Comparison of ENCODE assay signal across 8 cellular contexts in the genomic region with DNA sequence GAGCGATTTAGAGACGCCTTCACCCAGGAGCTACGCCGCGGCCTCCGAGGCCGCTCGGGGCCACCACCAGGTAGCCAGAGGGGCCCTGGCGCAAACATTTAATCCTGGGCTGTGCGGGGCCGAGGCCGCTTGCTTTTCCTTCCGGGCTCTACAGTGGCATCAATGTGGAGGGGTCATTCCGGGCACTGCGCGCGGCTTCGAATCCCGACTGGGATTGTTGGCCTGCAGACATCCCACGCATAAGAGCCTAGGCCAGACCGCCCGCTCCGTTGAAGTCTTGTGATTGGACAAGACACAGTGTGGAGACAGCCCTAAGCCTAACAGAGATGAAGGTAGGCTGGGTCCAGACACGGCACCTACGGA. TPM values are rescaled to one million over a fixed set of nuclear protein-coding genes. Genes with fewer than 3 reads are reported as not detected.
DNase-seq lines count a peak whose midpoint lies in the region; ATAC-seq and TF ChIP-seq lines count a peak whose summit lies in the region.

No MANE protein-coding gene starts in this region.

- peaks cover 3% of the 10 kb centered on the region for H3K36me3 ChIP-seq in CD8-positive, alpha-beta memory T cell (ENCODE audit: insufficient read depth, low read length)
- H3K36me3 ChIP-seq in MG63 = peaks cover 58% of the 10 kb centered on the region
- H3K36me3 ChIP-seq in body of pancreas (replicated peaks in 1 of 2; ENCODE audit: insufficient read depth in 1 of 2, low read depth in 2 of 2) = no peaks in the 10 kb centered on the region

- H3K36me3 Mint-ChIP-seq in CD8-positive, alpha-beta memory T cell = peaks cover 0 to 49% (median 2%) of the 10 kb centered on the region in 3 donors

- H3K9me3 ChIP-seq in CD8-positive, alpha-beta memory T cell (ENCODE audit: low read length) = no peaks in the 10 kb centered on the region
- H3K9me3 ChIP-seq in MG63 (no peaks in the 10 kb centered on the region), body of pancreas (no peaks in the 10 kb centered on the region)

- peak; percentile 4 for ATAC-seq in GM21576 (IDR thresholded peaks at IDR 0.05; ENCODE audit: unreplicated experiment)
- ATAC-seq in body of pancreas = peak; percentile 4
- ATAC-seq in left colon = peak; percentile 39
- ATAC-seq in stimulated activated naive CD8-positive, alpha-beta T cell treated with anti-CD3 and anti-CD28 coated beads, Interleukin-15, Interleukin-2, amounts not matched to agents 100 U/mL and 50 U/mL, for 24 hours = peak; percentile 3

- peak overlapping the region; percentile 91 to 98 (median 97) for H3K4me3 Mint-ChIP-seq in CD8-positive, alpha-beta memory T cell

- peaks cover 0 to 1% of the 10 kb centered on the region in 2 donors for H3K27me3 Mint-ChIP-seq in CD8-positive, alpha-beta memory T cell

- no peaks in the 10 kb centered on the region for H3K27me3 ChIP-seq in CD8-positive, alpha-beta memory T cell (ENCODE audit: insufficient read depth, low read length, poor library complexity, severe bottlenecking)
- H3K27me3 ChIP-seq in MG63 (0 out of 2 replicates have a peak, but pooled peaks cover 2% of the 10 kb centered on the region), body of pancreas (no peaks in the 10 kb centered on the region)

- WGBS in body of pancreas, 2 donors = 0% methylated on average over 4 to 25 of the region's 25 CpGs

- peak overlapping the region; percentile 76 for H3K4me3 ChIP-seq in CD8-positive, alpha-beta memory T cell (ENCODE audit: low read length)
- H3K4me3 ChIP-seq in MG63 (peak overlapping the region; percentile 99), body of pancreas (peak overlapping the region; percentile 99)

- H3K4me1 ChIP-seq in CD8-positive, alpha-beta memory T cell (ENCODE audit: insufficient read depth, low read length) = peaks cover 23% of the 10 kb centered on the region
- peaks cover 30% of the 10 kb centered on the region for H3K4me1 ChIP-seq in body of pancreas

- H3K27ac ChIP-seq in CD8-positive, alpha-beta memory T cell (ENCODE audit: low read depth, low read length) = peak overlapping the region; percentile 96
- peak overlapping the region in 3 of 4 donors; percentile 53 to 97 (median 87) for H3K27ac ChIP-seq in body of pancreas

- no peak for TF ChIP-seq CTCF in body of pancreas (IDR thresholded peaks at IDR 0.05)

- DNase-seq in CD8-positive, alpha-beta memory T cell = peak in 1 of 5 donors; percentile 8
- DNase-seq in MG63 (peak; percentile 37), body of pancreas (peak in 2 of 4 donors; percentile 21 to 37), left colon (peak; percentile 53 to 59), activated gamma-delta T cell (lab: John Stamatoyannopoulos, UW) (no peak), NCI-H1048 (lab: John Stamatoyannopoulos, UW) (no peak)
- peak; percentile 28 for DNase-seq in stimulated activated naive CD8-positive, alpha-beta T cell treated with anti-CD3 and anti-CD28 coated beads, Interleukin-15, Interleukin-2, amounts not matched to agents 100 U/mL and 50 U/mL, for 24 hours

- intact Hi-C loops in body of pancreas (cut with DNase I) (no loop called here), left colon (cut with DNase I, micrococcal nuclease) (no loop called here)

- POLR2A ChIA-PET in CD8-positive, alpha-beta memory T cell (lab: Charles Lee) = interaction anchor here (0.6 to 2.8 kb wide), 7 partner anchors 12 to 375 kb away, joined by 3 to 46 read pairs (median 6); a partner anchor contains a TSS

- H3K9me3 Mint-ChIP-seq in CD8-positive, alpha-beta memory T cell = no peaks in the 10 kb centered on the region

- peaks cover 38 to 51% (median 45%) of the 10 kb centered on the region in 3 donors for H3K4me1 Mint-ChIP-seq in CD8-positive, alpha-beta memory T cell

- CTCF ChIA-PET in CD8-positive, alpha-beta memory T cell (lab: Charles Lee) = interaction anchor here (0.7 to 4.0 kb wide), 5 partner anchors 8 to 106 kb away, joined by 3 to 22 read pairs (median 4); a partner anchor contains a TSS

- H3K27ac Mint-ChIP-seq in CD8-positive, alpha-beta memory T cell = peak overlapping the region; percentile 70 to 95 (median 92)

- no peak for TF ChIP-seq POLR2A in body of pancreas (IDR thresholded peaks at IDR 0.05)

RNA-seq across cellular contexts. Expression of a gene that starts 0.6 kb away (rescaled TPM):
- total RNA-seq in CD8-positive, alpha-beta memory T cell = 100 to 1,000 TPM; 127 to 131 TPM
- polyA plus RNA-seq in CD8-positive, alpha-beta memory T cell = 70.7 TPM
- total RNA-seq in MG63 (2014; rRNA removed; shearing (Covaris generic); ENCODE audit: low replicate concordance) = 48.1 and 66.4 TPM in 2 replicates
- total RNA-seq in body of pancreas (10 to 100 TPM in 1 of 2 donors, 1 to 10 TPM in 1; 6.9 to 19.5 TPM), left colon (10 to 100 TPM; 54.3 to 55.4 TPM)

RNA-seq across cellular contexts. Expression of a gene that starts 25.7 kb away (rescaled TPM):
- total RNA-seq in CD8-positive, alpha-beta memory T cell = under 1 TPM; 0.31 to 0.49 TPM
- not detected for polyA plus RNA-seq in CD8-positive, alpha-beta memory T cell
- total RNA-seq in MG63 (2014; rRNA removed; shearing (Covaris generic); ENCODE audit: low replicate concordance) = 3.0 TPM in 1 of 2 replicates, not detected in the other
- total RNA-seq in body of pancreas (1 to 10 TPM; 1.0 to 1.3 TPM), left colon (100 to 1,000 TPM in 1 of 2 donors, 10 to 100 TPM in 1; 92.6 to 129 TPM)

Comparison
In these comparisons a context has a peak if more than half of its experiments do, and no peak if none do; other contexts are left out.
1. DNase-seq: peak in MG63 (single experiment), left colon (2 of 2) and stimulated activated naive CD8-positive, alpha-beta T cell treated with anti-CD3 and anti-CD28 coated beads, Interleukin-15, Interleukin-2, amounts not matched to agents 100 U/mL and 50 U/mL, for 24 hours (single experiment); none in activated gamma-delta T cell (single experiment) and NCI-H1048 (single experiment).
2. RNA of a gene that starts 25.7 kb away (total RNA-seq): 92.6 to 129 TPM in left colon; 3.0 TPM in MG63, 1.0 to 1.3 TPM in body of pancreas and 0.31 to 0.49 TPM in CD8-positive, alpha-beta memory T cell; every median in the first group is over 10 times any median in the second.
3. Peak in every context shown above with its lines, with median percentiles within 50 percentile points of each other: H3K4me3 ChIP-seq and ATAC-seq.